ENCODE assay signal across 8 cellular contexts in the genomic region with DNA sequence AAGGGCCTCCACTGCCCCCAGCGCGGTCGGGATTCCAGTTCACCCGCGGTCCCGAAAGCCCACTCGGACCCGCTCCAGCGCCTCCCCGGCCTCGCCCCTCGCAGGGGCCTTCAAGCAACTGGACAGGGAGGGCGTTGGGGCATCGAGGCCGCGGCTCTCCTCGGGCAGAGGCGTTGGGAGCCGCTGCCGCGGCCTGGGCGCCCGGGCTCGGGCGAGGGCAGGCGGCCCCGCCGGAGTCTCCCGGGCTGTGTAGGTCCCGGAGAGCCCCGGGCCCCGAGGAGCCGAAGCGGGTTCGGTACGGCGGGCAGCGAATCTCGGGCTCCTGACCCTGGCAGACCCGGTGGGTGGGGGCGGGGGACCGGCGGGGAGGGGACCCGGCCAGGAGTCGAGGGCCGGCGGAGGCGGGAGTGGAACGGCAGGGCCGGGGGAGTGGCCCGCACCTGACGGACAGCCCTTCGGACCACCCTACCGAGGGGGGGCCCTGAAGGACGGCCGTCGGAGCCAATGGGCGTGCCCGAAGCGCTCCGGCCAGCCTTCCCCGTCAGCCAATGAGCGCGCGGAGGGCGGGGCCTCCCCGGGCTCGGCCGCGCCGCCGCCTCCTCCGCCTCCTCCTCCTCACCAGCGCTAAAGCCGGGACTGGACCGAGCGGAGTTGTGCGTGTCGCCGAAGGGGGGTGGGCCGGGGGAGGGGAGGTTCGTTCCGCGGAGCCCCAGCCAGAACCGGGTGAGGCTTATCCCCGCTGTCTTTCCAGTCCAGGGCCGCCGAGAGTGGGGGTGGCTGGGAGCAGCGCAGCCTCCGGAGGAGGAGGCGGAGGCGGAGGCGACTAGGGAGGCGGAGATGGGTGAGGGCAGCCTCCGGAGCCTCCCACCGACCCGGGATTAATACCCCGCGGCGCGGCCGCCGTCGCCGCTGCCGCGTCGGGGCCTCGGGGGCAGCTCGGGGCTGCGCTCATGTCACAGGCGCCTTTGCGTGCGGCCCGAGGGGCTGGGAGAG. TPM values are rescaled to one million over a fixed set of nuclear protein-coding genes. Genes with fewer than 3 reads are reported as not detected.
DNase-seq lines count a peak whose midpoint lies in the region; ATAC-seq and TF ChIP-seq lines count a peak whose summit lies in the region.

Gene ZMYM2 (plus strand): TSS at position 609 of the 993 bp plus-strand sequence. CDS start 34,346 bp downstream, outside the sequence.

- no peaks in the 10 kb centered on the region for H3K9me2 ChIP-seq in PC-3 (replicated peaks; ENCODE audit: low read length)

- no peaks in the 10 kb centered on the region for H3K9me3 ChIP-seq in PC-3 (ENCODE audit: low read length)
- no peaks in the 10 kb centered on the region for H3K9me3 ChIP-seq in mucosa of descending colon

- H3K27ac ChIP-seq in PC-3 (ENCODE audit: low read length), result peak within 1 kb of the TSS; percentile 62
- peak within 1 kb of the TSS; percentile 97 for H3K27ac ChIP-seq in epithelial cell of prostate

- H3K4me1 ChIP-seq in PC-3 (ENCODE audit: insufficient read depth, low read length) (peaks cover 31% of the 10 kb centered on the region), mucosa of descending colon (ENCODE audit: low read depth) (peaks cover 14% of the 10 kb centered on the region)

- CTCF ChIA-PET in PC-3 (lab: Charles Lee), result no interaction called here

- DNase-seq in DMS153 (lab: John Stamatoyannopoulos, UW) (peak; percentile 94), PC-3 (peak; percentile 98), activated T-cell treated with anti-CD3 and anti-CD28 coated beads for 48 hours (ENCODE audit: low read depth) (peak; percentile 98), epithelial cell of prostate (ENCODE audit: low read depth, low spot score) (peak; percentile 82), mucosa of descending colon (peak; percentile 98 to 100 (median 99))
- DNase-seq in Jurkat, Clone E6-1 (ENCODE audit: low read depth, low spot score), result peak; percentile 91
- peak; percentile 95 to 96 for DNase-seq in stimulated activated CD8-positive, alpha-beta memory T cell treated with anti-CD3 and anti-CD28 coated beads, Interleukin-4, amount 100 ng/mL, for 1 hour (ENCODE audit: low read depth in 2 of 2, low spot score in 1 of 2)

- H3K36me3 ChIP-seq in PC-3 (ENCODE audit: low read depth, low read length) (peaks cover 21% of the 10 kb centered on the region), mucosa of descending colon (ENCODE audit: low read depth) (no peaks in the 10 kb centered on the region)

- H2AFZ ChIP-seq in PC-3 (ENCODE audit: low read length), result peak within 1 kb of the TSS; percentile 94

- H3K9ac ChIP-seq in PC-3 (ENCODE audit: low read length), result peak within 1 kb of the TSS; percentile 82

- ATAC-seq in GM21717 (IDR thresholded peaks at IDR 0.05; ENCODE audit: unreplicated experiment), result peak; percentile 81
- peak; percentile 84 for ATAC-seq in PC-3
- peak; percentile 93 for ATAC-seq in mucosa of descending colon

- H3K27me3 ChIP-seq in PC-3 (ENCODE audit: low read length), result no peaks in the 10 kb centered on the region

- H3F3A ChIP-seq in PC-3 (ENCODE audit: low read length, unreplicated experiment), result no peaks in the 10 kb centered on the region

- H3K79me2 ChIP-seq in PC-3 (ENCODE audit: low read length), result peaks cover 39% of the 10 kb centered on the region

- no peak for TF ChIP-seq CTCF in PC-3 (conservative IDR thresholded peaks at IDR 0.05; ENCODE audit: low read depth, low read length)
- TF ChIP-seq CTCF in mucosa of descending colon (IDR thresholded peaks at IDR 0.05), result no peak

- H4K20me1 ChIP-seq in PC-3 (ENCODE audit: low read length), result peaks cover 19% of the 10 kb centered on the region

- no TSS peak for BruUV-seq in PC-3 (replicated peaks; lab: Mats Ljungman, UMichigan)

- intact Hi-C loops in PC-3 (cut with micrococcal nuclease), result loop anchor here (5.0 kb wide), 1 partner anchor 176 kb away; the partner anchor contains the start of gene PSPC1
- intact Hi-C loops in mucosa of descending colon (cut with DNase I, micrococcal nuclease), result no loop called here

- POLR2A ChIA-PET in PC-3 (lab: Charles Lee; ENCODE audit: unreplicated experiment), result no interaction called here

- peak within 1 kb of the TSS; percentile 88 for H3K4me3 ChIP-seq in Jurkat, Clone E6-1 (ENCODE audit: low read length)
- H3K4me3 ChIP-seq in PC-3 (ENCODE audit: low read length) (peak within 1 kb of the TSS; percentile 81), mucosa of descending colon (peak within 1 kb of the TSS; percentile 87)

- H3K4me2 ChIP-seq in PC-3 (ENCODE audit: low read length), result peak within 1 kb of the TSS; percentile 94

RNA-seq across cellular contexts. Expression of gene ZMYM2, which starts in this region (rescaled TPM):
- 48.9 TPM for polyA plus RNA-seq in Jurkat, Clone E6-1 (2012; ENCODE audit: insufficient read depth, insufficient read length)
- total RNA-seq in PC-3 (2014; rRNA removed) (32.6 and 34.7 TPM in 2 replicates), mucosa of descending colon (10 to 100 TPM; 58.9 to 85.1 (median 70.3) TPM)

Comparison
In these comparisons a context has a peak if more than half of its experiments do, and no peak if none do; other contexts are left out.
1. Peak in every context shown above with its lines: DNase-seq, ATAC-seq, H3K4me3 ChIP-seq and H3K27ac ChIP-seq.